In genomic region chr9:75213765-75214164, GRCh38 we compare ENCODE assay signal across 15 cellular contexts.
"Had no signal": no experiment of that assay in that cellular context is flagged by ENCODE, and none has a peak within 500 bp of the region (broad histone marks: within the 10 kb centered on the region; RNA-seq: fewer than 3 reads in every experiment).

No MANE protein-coding gene starts in this region.

- H3K4me3 Mint-ChIP-seq: mesothelial cell of epicardium had no signal

- DNase-seq: dermis blood vessel endothelial cell; dorsolateral prefrontal cortex; effector CD4-positive, alpha-beta T cell; effector memory CD4-positive, alpha-beta T cell; foreskin keratinocyte; heart left ventricle; hypothalamus; left cardiac atrium; left lung; left ventricle myocardium superior; lower lobe of right lung; mesenchymal stem cell; mucosa of descending colon had no signal

- ATAC-seq: foreskin keratinocyte, gastroesophageal sphincter, heart left ventricle, left cardiac atrium, left lung, left ventricle myocardium superior, lower lobe of right lung, mucosa of descending colon had no signal

- H3K9me3 Mint-ChIP-seq: mesothelial cell of epicardium had no signal

- H3K36me3 Mint-ChIP-seq: mesothelial cell of epicardium had no signal

- H3K27ac Mint-ChIP-seq: mesothelial cell of epicardium had no signal
